ENCODE assay signal across 21 cellular contexts in genomic region chr4:153623491-153623890, GRCh38.
DNase-seq lines count a peak whose midpoint lies in the region; ATAC-seq and TF ChIP-seq lines count a peak whose summit lies in the region.
"Had no signal": no experiment of that assay in that cellular context is flagged by ENCODE, and none has a peak within 500 bp of the region (broad histone marks: within the 10 kb centered on the region; RNA-seq: fewer than 3 reads in every experiment).

No MANE protein-coding gene starts in this region.

- in situ Hi-C loops in transverse colon (cut with MboI; ENCODE audit: low pct_ligation_motif_present in 1 of 4, low pct_unique_long_range_greater_than_20kb in 1 of 4, low sequenced_read_pairs in 3 of 4): no loop called here

- 77 to 83% methylated on average over 2 of the region's 2 CpGs for WGBS in transverse colon (ENCODE audit: low coverage in 1 of 2), 2 donors

- H2AFZ ChIP-seq in MM.1S (ENCODE audit: low read length): no peak overlapping the region
- H2AFZ ChIP-seq: GM23248 had no signal

- H3K9me3 ChIP-seq in MM.1S (replicated peaks; ENCODE audit: insufficient read depth, low read length) (no peaks in the 10 kb centered on the region), transverse colon (no peaks in the 10 kb centered on the region)
- H3K9me3 ChIP-seq: spleen, suprapubic skin, vagina had no signal

- POLR2A ChIA-PET in naive thymus-derived CD8-positive, alpha-beta T cell (lab: Charles Lee): no interaction called here

- H3K27ac ChIP-seq in MM.1S (ENCODE audit: low read length) (no peak overlapping the region), transverse colon (no peak overlapping the region)
- H3K27ac ChIP-seq: GM23248, suprapubic skin, vagina had no signal

- no peak overlapping the region for H3K4me3 Mint-ChIP-seq in activated T-cell treated with anti-CD3 and anti-CD28 coated beads, Interleukin-2, amount 50 U/mL, for 24 hours
- no peak overlapping the region for H3K4me3 Mint-ChIP-seq in activated T-cell treated with anti-CD3 and anti-CD28 coated beads, Interleukin-2, amount 50 U/mL, for 4 hours
- no peak overlapping the region for H3K4me3 Mint-ChIP-seq in activated naive CD8-positive, alpha-beta T cell treated with anti-CD3 and anti-CD28 coated beads for 36 hours
- H3K4me3 Mint-ChIP-seq in naive thymus-derived CD8-positive, alpha-beta T cell: peak overlapping the region in 1 of 10 donors; percentile 49
- H3K4me3 Mint-ChIP-seq: central memory CD8-positive, alpha-beta T cell had no signal

- peaks cover 22% of the 10 kb centered on the region for H3K4me1 Mint-ChIP-seq in activated T-cell treated with anti-CD3 and anti-CD28 coated beads, Interleukin-2, amount 50 U/mL, for 24 hours (ENCODE audit: low read depth)
- H3K4me1 Mint-ChIP-seq in activated T-cell treated with anti-CD3 and anti-CD28 coated beads, Interleukin-2, amount 50 U/mL, for 4 hours (ENCODE audit: low read depth): no peaks in the 10 kb centered on the region
- peaks cover 21% of the 10 kb centered on the region for H3K4me1 Mint-ChIP-seq in activated naive CD8-positive, alpha-beta T cell treated with anti-CD3 and anti-CD28 coated beads for 36 hours
- peaks cover 0 to 18% (median 11%) of the 10 kb centered on the region in 4 donors for H3K4me1 Mint-ChIP-seq in naive thymus-derived CD8-positive, alpha-beta T cell

- ATAC-seq in activated T-cell treated with anti-CD3 and anti-CD28 coated beads, Interleukin-2, amount 50 U/mL, for 4 hours: no peak
- no peak for ATAC-seq in naive thymus-derived CD8-positive, alpha-beta T cell
- ATAC-seq in GM21390 (IDR thresholded peaks at IDR 0.05; ENCODE audit: unreplicated experiment): no peak
- ATAC-seq: left colon, Right ventricle myocardium inferior had no signal

- H3K36me3 Mint-ChIP-seq in activated T-cell treated with anti-CD3 and anti-CD28 coated beads, Interleukin-2, amount 50 U/mL, for 24 hours (ENCODE audit: low read depth): peaks cover 97% of the 10 kb centered on the region
- peaks cover 51% of the 10 kb centered on the region for H3K36me3 Mint-ChIP-seq in activated T-cell treated with anti-CD3 and anti-CD28 coated beads, Interleukin-2, amount 50 U/mL, for 4 hours (ENCODE audit: insufficient read depth)
- peaks cover 32% of the 10 kb centered on the region for H3K36me3 Mint-ChIP-seq in activated naive CD8-positive, alpha-beta T cell treated with anti-CD3 and anti-CD28 coated beads for 36 hours
- H3K36me3 Mint-ChIP-seq in naive thymus-derived CD8-positive, alpha-beta T cell: peaks cover 9 to 94% (median 38%) of the 10 kb centered on the region in 3 donors

- no peaks in the 10 kb centered on the region for H3F3A ChIP-seq in MM.1S (ENCODE audit: insufficient read depth, low read length)

- TF ChIP-seq CTCF in MM.1S (IDR thresholded peaks at IDR 0.05; ENCODE audit: low read length) (no peak), transverse colon (IDR thresholded peaks at IDR 0.05) (no peak)

- no peaks in the 10 kb centered on the region for H3K9me3 Mint-ChIP-seq in activated T-cell treated with anti-CD3 and anti-CD28 coated beads, Interleukin-2, amount 50 U/mL, for 24 hours
- no peaks in the 10 kb centered on the region for H3K9me3 Mint-ChIP-seq in activated T-cell treated with anti-CD3 and anti-CD28 coated beads, Interleukin-2, amount 50 U/mL, for 4 hours
- no peaks in the 10 kb centered on the region for H3K9me3 Mint-ChIP-seq in activated naive CD8-positive, alpha-beta T cell treated with anti-CD3 and anti-CD28 coated beads for 36 hours
- H3K9me3 Mint-ChIP-seq in naive thymus-derived CD8-positive, alpha-beta T cell: no peaks in the 10 kb centered on the region
- H3K9me3 Mint-ChIP-seq: central memory CD8-positive, alpha-beta T cell had no signal

- H3K4me2 ChIP-seq in MM.1S (ENCODE audit: low read depth, low read length): no peak overlapping the region

- H3K4me3 ChIP-seq in MM.1S (ENCODE audit: low read length): no peak overlapping the region
- no peak overlapping the region for H3K4me3 ChIP-seq in transverse colon
- H3K4me3 ChIP-seq: GM23248, spleen, suprapubic skin, vagina had no signal

- no peak for TF ChIP-seq POLR2A in transverse colon (IDR thresholded peaks at IDR 0.05)

- H3K4me1 ChIP-seq in MM.1S (ENCODE audit: low read length) (peaks cover 11% of the 10 kb centered on the region; the same call in 1 of the 2 replicates), transverse colon (no peaks in the 10 kb centered on the region)
- H3K4me1 ChIP-seq: suprapubic skin, vagina had no signal

- intact Hi-C loops in transverse colon (cut with DNase I; ENCODE audit: low total_unique reads): no loop called here

- H3K9ac ChIP-seq in MM.1S (ENCODE audit: low read length): no peak overlapping the region
- H3K9ac ChIP-seq: GM23248 had no signal

- no peaks in the 10 kb centered on the region for H3K27me3 Mint-ChIP-seq in activated T-cell treated with anti-CD3 and anti-CD28 coated beads, Interleukin-2, amount 50 U/mL, for 24 hours
- H3K27me3 Mint-ChIP-seq in activated T-cell treated with anti-CD3 and anti-CD28 coated beads, Interleukin-2, amount 50 U/mL, for 4 hours (ENCODE audit: low read depth): no peaks in the 10 kb centered on the region
- no peaks in the 10 kb centered on the region for H3K27me3 Mint-ChIP-seq in activated naive CD8-positive, alpha-beta T cell treated with anti-CD3 and anti-CD28 coated beads for 36 hours
- H3K27me3 Mint-ChIP-seq in naive thymus-derived CD8-positive, alpha-beta T cell: no peaks in the 10 kb centered on the region
- H3K27me3 Mint-ChIP-seq: central memory CD8-positive, alpha-beta T cell had no signal

- DNase-seq in activated T-cell treated with anti-CD3 and anti-CD28 coated beads, Interleukin-2, amount 50 U/mL, for 24 hours: no peak
- no peak for DNase-seq in activated T-cell treated with anti-CD3 and anti-CD28 coated beads, Interleukin-2, amount 50 U/mL, for 4 hours
- DNase-seq in MM.1S (peak; percentile 9), NCI-H1105 (lab: John Stamatoyannopoulos, UW) (no peak), transverse colon (no peak)
- DNase-seq in activated naive CD8-positive, alpha-beta T cell treated with anti-CD3 and anti-CD28 coated beads for 36 hours: no peak
- no peak for DNase-seq in naive thymus-derived CD8-positive, alpha-beta T cell
- DNase-seq: ACHN; effector CD8-positive, alpha-beta T cell; GM23248; KBM-7; left colon; NCI-H1048; NCI-H2029 treated with DMSO at 0.1 percent for 48 hours; spleen; stimulated activated CD4-positive, alpha-beta T cell treated with anti-CD3 and anti-CD28 coated beads, Interleukin-4, amount 100 ng/mL, for 4 hours had no signal

- H4K20me1 ChIP-seq in MM.1S (ENCODE audit: insufficient read depth, low read length): no peaks in the 10 kb centered on the region

- H3K27me3 ChIP-seq in MM.1S (replicated peaks; ENCODE audit: insufficient read depth, low read length) (no peaks in the 10 kb centered on the region), transverse colon (no peaks in the 10 kb centered on the region)
- H3K27me3 ChIP-seq: spleen, suprapubic skin, vagina had no signal

- H3K9me2 ChIP-seq in MM.1S (replicated peaks; ENCODE audit: insufficient read depth, low read length): no peaks in the 10 kb centered on the region

- no peaks in the 10 kb centered on the region for H3K79me2 ChIP-seq in MM.1S (ENCODE audit: low read length)

- H3K27ac Mint-ChIP-seq in activated T-cell treated with anti-CD3 and anti-CD28 coated beads, Interleukin-2, amount 50 U/mL, for 24 hours: peak overlapping the region; percentile 61
- peak overlapping the region; percentile 58 for H3K27ac Mint-ChIP-seq in activated naive CD8-positive, alpha-beta T cell treated with anti-CD3 and anti-CD28 coated beads for 36 hours
- H3K27ac Mint-ChIP-seq in naive thymus-derived CD8-positive, alpha-beta T cell: peak overlapping the region in 6 of 10 donors; percentile 58 to 93 (median 66)

- no peaks in the 10 kb centered on the region for H3K36me3 ChIP-seq in MM.1S (replicated peaks; ENCODE audit: insufficient read depth, low read length)
- H3K36me3 ChIP-seq in transverse colon: peaks cover 0 to 14% (median 0%) of the 10 kb centered on the region in 4 donors

- no peak for TF ChIP-seq EP300 in transverse colon (IDR thresholded peaks at IDR 0.05; ENCODE audit: low read depth)
